In the genomic region with DNA sequence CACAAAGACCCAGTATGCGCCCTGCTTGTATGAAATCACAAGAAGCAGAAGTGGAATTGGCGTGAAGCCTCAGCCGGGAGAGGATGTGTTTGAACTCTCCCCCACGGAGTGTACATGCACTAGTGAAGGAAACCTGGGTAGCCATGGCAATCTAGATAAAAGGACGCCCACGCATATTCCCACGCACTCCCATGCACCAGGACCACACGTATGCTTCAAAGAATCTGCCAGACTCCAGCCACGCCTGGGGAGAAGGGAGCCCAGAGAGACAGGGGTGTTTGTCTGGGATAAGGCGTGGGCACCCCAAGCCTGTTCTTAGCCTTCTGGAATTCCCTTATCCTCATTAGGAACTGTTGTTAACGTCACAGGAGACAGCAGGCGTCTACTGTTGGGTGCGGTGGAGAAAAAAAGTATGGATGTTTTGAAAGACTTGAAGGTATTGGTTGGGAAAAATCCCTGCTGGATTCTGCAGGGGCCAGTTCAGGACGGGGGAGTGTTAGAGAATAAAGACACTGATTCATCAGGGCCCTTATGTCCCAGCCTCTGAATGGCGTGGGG, we compare ENCODE assay signal across 13 cellular contexts. TPM values are rescaled to one million over a fixed set of nuclear protein-coding genes. Genes with fewer than 3 reads are reported as not detected.
DNase-seq lines count a peak whose midpoint lies in the region; ATAC-seq, FAIRE-seq and TF ChIP-seq lines count a peak whose summit lies in the region.
"Had no signal": no experiment of that assay in that cellular context is flagged by ENCODE, and none has a peak within 500 bp of the region (broad histone marks: within the 10 kb centered on the region; RNA-seq: fewer than 3 reads in every experiment).

No MANE protein-coding gene starts in this region.

- CTCF ChIA-PET in GM12878 (lab: Yijun Ruan, JAX) = no interaction called here

- no peaks in the 10 kb centered on the region for H4K20me1 ChIP-seq in GM12878 (ENCODE audit: control insufficient read depth, insufficient read depth)

- no peak for FAIRE-seq in GM12878 (lab: Jason Lieb, UNC)
- FAIRE-seq: islet of Langerhans had no signal

- H2AFZ ChIP-seq in GM12878 (ENCODE audit: control insufficient read depth, low read depth, low read length) = no peak overlapping the region

- in situ Hi-C loops in KBM-7 (cut with MboI; ENCODE audit: low pct_unique_long_range_greater_than_20kb, low sequenced_read_pairs) = no loop called here
- in situ Hi-C loops in GM12878 (cut with MboI) = no loop called here

- H3K4me3 ChIP-seq in GM12878 = no peak overlapping the region

- intact Hi-C loops in GM12878 (cut with micrococcal nuclease; ENCODE audit: unreplicated experiment) = no loop called here

- no peak for TF ChIP-seq CTCF in GM12878 (IDR thresholded peaks at IDR 0.05 in 2 of 3, conservative IDR thresholded peaks at IDR 0.05 in 1 of 3; ENCODE audit: control insufficient read depth in 2 of 3, extremely low read depth in 1 of 3, insufficient read depth in 1 of 3, low read depth in 3 of 3, low read length in 3 of 3)

- RAD21 ChIA-PET in GM12878 (lab: Charles Lee; ENCODE audit: unreplicated experiment) = interaction anchor here (1.0 kb wide), 1 partner anchor 28 kb away, joined by 3 read pairs; no protein-coding TSS in a partner anchor

- 69% methylated on average over 15 of the region's 15 CpGs for WGBS in GM12878 (ENCODE audit: insufficient coverage, insufficient replicate concordance, low lambda C conversion rate, missing lambda C conversion rate)

- TF ChIP-seq EP300 in GM12878 (IDR thresholded peaks at IDR 0.05; ENCODE audit: borderline replicate concordance in 1 of 2, control insufficient read depth in 1 of 2, low read depth in 2 of 2, low read length in 2 of 2) = 0 out of 4 replicates have a peak, but pooled peaks of 1 of the 2 experiments have one; percentile 10

- peaks cover 42% of the 10 kb centered on the region for H3K4me1 ChIP-seq in GM12878 (ENCODE audit: control insufficient read depth, insufficient read depth, low read length)

- POLR2A ChIA-PET in GM12878 (lab: Charles Lee) = no interaction called here

- ATAC-seq in GM12878 = peak; percentile 31
- ATAC-seq in HG02884 (IDR thresholded peaks at IDR 0.05; ENCODE audit: unreplicated experiment) = no peak
- no peak for ATAC-seq in HG03095 (IDR thresholded peaks at IDR 0.05; ENCODE audit: unreplicated experiment)
- no peak for ATAC-seq in GM19351 (IDR thresholded peaks at IDR 0.05; ENCODE audit: unreplicated experiment)

- H3K36me3 ChIP-seq in GM12878 (ENCODE audit: control insufficient read depth in 2 of 2, insufficient read depth in 2 of 2, low read length in 1 of 2) = no peaks in the 10 kb centered on the region
- H3K36me3 ChIP-seq: neutrophil had no signal

- 0 out of 2 replicates have a peak overlapping the region, but pooled peaks have one; percentile 1 for H3K9ac ChIP-seq in GM12878 (ENCODE audit: control insufficient read depth, insufficient read depth, low read length)

- no peaks in the 10 kb centered on the region for H3K79me2 ChIP-seq in GM12878 (ENCODE audit: control insufficient read depth, insufficient read depth, low read length)

- no peak for TF ChIP-seq POLR2A in GM12878 (IDR thresholded peaks at IDR 0.05; ENCODE audit: low read depth, low read length)

- no peak overlapping the region; the same call in 1 of the 2 replicates for H3K27ac ChIP-seq in GM12878 (ENCODE audit: control insufficient read depth, insufficient read depth)
- H3K27ac ChIP-seq: neutrophil had no signal

- no peaks in the 10 kb centered on the region; the same call in 1 of the 3 replicates for H3K9me3 ChIP-seq in GM12878 (replicated peaks; ENCODE audit: control insufficient read depth, insufficient read depth, low read length)
- H3K9me3 ChIP-seq: neutrophil had no signal

- no peaks in the 10 kb centered on the region for H3K27me3 ChIP-seq in GM12878 (replicated peaks in 1 of 2; ENCODE audit: control insufficient read depth in 2 of 2, insufficient read depth in 2 of 2, low read length in 1 of 2)

- DNase-seq in Ammon's horn (ENCODE audit: low spot score) (peak; percentile 47), KBM-7 (peak; percentile 78), GM12878 (ENCODE audit: low read depth, low spot score) (peak; percentile 59), medulla oblongata (ENCODE audit: extremely low spot score) (peak; percentile 46), NCI-H82 treated with DMSO at 0.1 percent for 48 hours (lab: John Stamatoyannopoulos, UW; ENCODE audit: unreplicated experiment) (no peak)
- DNase-seq: activated CD4-positive, alpha-beta memory T cell treated with anti-CD3 and anti-CD28 coated beads for 36 hours; NCI-H1930; stimulated activated CD4-positive, alpha-beta T cell treated with anti-CD3 and anti-CD28 coated beads, Interleukin-15, amount 100 ng/mL, for 24 hours had no signal

- TF ChIP-seq RAD21 in GM12878 (IDR thresholded peaks at IDR 0.05; ENCODE audit: insufficient read depth, low read depth, low read length) = no peak

- H3K4me2 ChIP-seq in GM12878 (ENCODE audit: control insufficient read depth, insufficient read depth) = 0 out of 2 replicates have a peak overlapping the region, but pooled peaks have one; percentile 9

- SMC1A ChIA-PET in GM12878 (lab: Charles Lee; ENCODE audit: uncharacterized antibody, unreplicated experiment) = no interaction called here

- BruUV-seq in GM12878 (replicated peaks; lab: Mats Ljungman, UMichigan) = no TSS peak

TF ChIP-seq in GM12878, 131 proteins besides CTCF, POLR2A, EP300 and RAD21 (continues in another document):
- TF ChIP-seq KAT2A (conservative IDR thresholded peaks at IDR 0.05; ENCODE audit: control insufficient read depth, low read depth, low read length) = no peak
- no peak for TF ChIP-seq E4F1 (IDR thresholded peaks at IDR 0.05; ENCODE audit: borderline replicate concordance, partially characterized antibody)
- TF ChIP-seq ZNF274 (IDR thresholded peaks at IDR 0.05; ENCODE audit: insufficient read depth, insufficient read length) = no peak
- TF ChIP-seq EED (IDR thresholded peaks at IDR 0.05; ENCODE audit: low read depth) = 0 out of 2 replicates have a peak, but pooled peaks have one; percentile 31
- no peak for TF ChIP-seq E2F8 (IDR thresholded peaks at IDR 0.05; ENCODE audit: low read depth, partially characterized antibody)
- 0 out of 2 replicates have a peak, but pooled peaks have one; percentile 12 for TF ChIP-seq IRF4 (IDR thresholded peaks at IDR 0.05; ENCODE audit: low read depth, low read length)
- TF ChIP-seq ZNF217 (IDR thresholded peaks at IDR 0.05) = no peak
- no peak for TF ChIP-seq NFIC (IDR thresholded peaks at IDR 0.05; ENCODE audit: low read depth, low read length)

RNA-seq across cellular contexts. Expression of gene ECHDC3, which starts 28.9 kb away (rescaled TPM):
- total RNA-seq in GM12878 (2013; cell fraction: nucleolus; rRNA removed) = 0.93 and 2.9 TPM in 2 replicates
- total RNA-seq in GM12878 (2014; rRNA removed) = 10.0 and 11.8 TPM in 2 replicates
- total RNA-seq in GM12878 (2014; rRNA removed; fragmentation: Illumina TruSeq; extraction: Trizol) = 6.0 and 6.9 TPM in 2 replicates
- total RNA-seq in GM12878 (2021) = 6.6 and 8.5 TPM in 2 replicates
- polyA plus RNA-seq in GM12878 (2011; ENCODE audit: low read depth) = 3.6 TPM
- polyA plus RNA-seq in GM12878 (2011; rRNA removed) = 0.09 and 0.19 TPM in 2 replicates
- 0.31 and 0.32 TPM in 2 replicates for polyA plus RNA-seq in GM12878 (2011; cell fraction: cytosol; rRNA removed)
- polyA plus RNA-seq in GM12878 (2011; cell fraction: nucleus; rRNA removed) = 0.30 and 0.38 TPM in 2 replicates
- polyA plus RNA-seq in GM12878 (2012) = 3.2 and 7.1 TPM in 2 replicates
- polyA plus RNA-seq in GM12878 (2014; fragmentation: Illumina TruSeq; extraction: Trizol) = 2.4 and 6.0 TPM in 2 replicates
- under 1 TPM; 0.16 to 0.47 TPM for polyA plus RNA-seq in GM12878 (2014; fragmentation: Nextera tagmentation; extraction: Ambion mirVana)
- 8.1 and 8.8 TPM in 2 replicates for polyA plus RNA-seq in GM12878 (2014; rRNA removed)
- 1 to 10 TPM; 3.8 to 8.0 TPM for polyA plus RNA-seq in GM12878 (2016; fragmentation: Nextera tagmentation; extraction: Ambion mirVana)
- polyA minus RNA-seq in GM12878 (2011; rRNA and poly(A)+ RNA removed) = 0.15 TPM in 1 of 2 replicates, not detected in the other
- not detected in 2 replicates for polyA minus RNA-seq in GM12878 (2011; cell fraction: cytosol; rRNA and poly(A)+ RNA removed)
- polyA minus RNA-seq in GM12878 (2011; cell fraction: nucleus; rRNA and poly(A)+ RNA removed) = not detected in 2 replicates
